20 cellular contexts compared by ENCODE assay signal in genomic region chr21:35779167-35779566, GRCh38.
"Had no signal": no experiment of that assay in that cellular context is flagged by ENCODE, and none has a peak within 500 bp of the region (broad histone marks: within the 10 kb centered on the region; RNA-seq: fewer than 3 reads in every experiment).

No MANE protein-coding gene starts in this region.

- H3K4me3 ChIP-seq: lower lobe of right lung, mucosa of descending colon, transverse colon, uterus had no signal

- H3K36me3 ChIP-seq: lower lobe of right lung, transverse colon, uterus had no signal

- H3K27ac ChIP-seq: lower lobe of right lung, transverse colon, uterus had no signal

- ATAC-seq: lower lobe of right lung; mucosa of descending colon; stimulated activated effector memory CD8-positive, alpha-beta T cell treated with anti-CD3 and anti-CD28 coated beads, Interleukin-12 subunit alpha, Interleukin-12 subunit beta, amount 100 ng/mL, for 72 hours; stimulated activated naive CD8-positive, alpha-beta T cell treated with anti-CD3 and anti-CD28 coated beads, Interleukin-15, amount 100 ng/mL, for 72 hours had no signal

- H3K27me3 ChIP-seq: transverse colon, uterus had no signal

- H3K4me1 ChIP-seq: lower lobe of right lung, transverse colon, uterus had no signal

- DNase-seq: activated CD4-positive, alpha-beta memory T cell treated with anti-CD3 and anti-CD28 coated beads for 36 hours; activated CD4-positive, alpha-beta T cell treated with anti-CD3 and anti-CD28 coated beads for 48 hours; activated naive CD4-positive, alpha-beta T cell treated with Interleukin-2 at 50 U/mL for 16 hours; activated naive CD8-positive, alpha-beta T cell treated with anti-CD3 and anti-CD28 coated beads for 36 hours; activated T-cell treated with anti-CD3 and anti-CD28 coated beads, Interleukin-2, amount 50 U/mL, for 48 hours; cerebellar nuclear complex; cortex of kidney; endodermal cell; kidney; lower lobe of right lung; mesendoderm; mucosa of descending colon; naive B cell; nucleus accumbens; retina; stimulated activated CD4-positive, alpha-beta T cell treated with anti-CD3 and anti-CD28 coated beads, Interleukin-2, amount 100 ng/mL, for 24 hours; stimulated activated naive CD8-positive, alpha-beta T cell treated with anti-CD3 and anti-CD28 coated beads, Interleukin-15, amount 100 ng/mL, for 72 hours; transverse colon; uterus had no signal

- H3K9me3 ChIP-seq: lower lobe of right lung, mucosa of descending colon, transverse colon, uterus had no signal
